In genomic region chr1:176766779-176767178, GRCh38 we compare ENCODE assay signal across 29 cellular contexts.
"Had no signal": no experiment of that assay in that cellular context is flagged by ENCODE, and none has a peak within 500 bp of the region (broad histone marks: within the 10 kb centered on the region; RNA-seq: fewer than 3 reads in every experiment).

No MANE protein-coding gene starts in this region.

- H3K27me3 Mint-ChIP-seq: stimulated activated naive B cell treated with anti-CD40 and anti-IgM and Interleukin-4, amounts not matched to agents 10 μg/mL and 1 μg/mL and 100 μg/mL, for 72 hours; stimulated activated naive CD8-positive, alpha-beta T cell treated with anti-CD3 and anti-CD28 coated beads, Interleukin-15, amount 100 ng/mL, for 72 hours; stimulated activated naive CD8-positive, alpha-beta T cell treated with anti-CD3 and anti-CD28 coated beads, Interleukin-15, Interleukin-2, amounts not matched to agents 100 ng/mL and 50 ng/mL, for 24 hours had no signal

- H3K27ac ChIP-seq: stomach, suprapubic skin, testis, thoracic aorta, thyroid gland, tibial artery, tibial nerve, transverse colon, upper lobe of left lung, upper lobe of right lung, uterus, vagina had no signal

- H3K9me3 ChIP-seq: stomach, suprapubic skin, testis, thoracic aorta, thyroid gland, tibial artery, tibial nerve, transverse colon, upper lobe of left lung, upper lobe of right lung, uterus, vagina had no signal

- H3K36me3 Mint-ChIP-seq: stimulated activated effector memory CD8-positive, alpha-beta T cell treated with anti-CD3 and anti-CD28 coated beads, Interleukin-12 subunit alpha, Interleukin-12 subunit beta, amount 100 ng/mL, for 72 hours; stimulated activated memory B cell treated with anti-CD40 and anti-IgM and Interleukin-4, amounts not matched to agents 10 μg/mL and 1 μg/mL and 100 μg/mL, for 72 hours; stimulated activated naive B cell treated with anti-CD40 and anti-IgM and Interleukin-4, amounts not matched to agents 10 μg/mL and 1 μg/mL and 100 μg/mL, for 72 hours; type B pancreatic cell had no signal

- DNase-seq: stimulated activated CD4-positive, alpha-beta T cell treated with anti-CD3 and anti-CD28 coated beads, Interleukin-2, amount 100 ng/mL, for 48 hours; stimulated activated CD4-positive, alpha-beta T cell treated with anti-CD3 and anti-CD28 coated beads, Interleukin-4, amount 100 ng/mL, for 1 hour; stimulated activated CD4-positive, alpha-beta T cell treated with anti-CD3 and anti-CD28 coated beads, Interleukin-4, amount 100 ng/mL, for 24 hours; stimulated activated CD4-positive, alpha-beta T cell treated with anti-CD3 and anti-CD28 coated beads, Interleukin-4, amount 100 ng/mL, for 4 hours; stimulated activated CD8-positive, alpha-beta memory T cell treated with anti-CD3 and anti-CD28 coated beads, Interleukin-4, amount 100 ng/mL, for 48 hours; stimulated activated naive B cell treated with anti-CD40 and anti-IgM and Interleukin-4, amounts not matched to agents 10 μg/mL and 1 μg/mL and 100 μg/mL, for 72 hours; stimulated activated naive CD4-positive, alpha-beta T cell; stimulated activated naive CD4-positive, alpha-beta T cell treated with Interleukin-2 at 50 U/mL for 16 hours; stimulated activated naive CD8-positive, alpha-beta T cell treated with anti-CD3 and anti-CD28 coated beads, Interleukin-15, amount 100 ng/mL, for 72 hours; stimulated activated naive CD8-positive, alpha-beta T cell treated with anti-CD3 and anti-CD28 coated beads, Interleukin-15, Interleukin-2, amounts not matched to agents 100 U/mL and 50 U/mL, for 24 hours; stomach; substantia nigra; testis; thyroid gland; tibial artery; transverse colon; trophoblast cell; upper lobe of left lung; upper lobe of right lung; uterus had no signal

- H3K9me3 Mint-ChIP-seq: stimulated activated effector memory CD8-positive, alpha-beta T cell treated with anti-CD3 and anti-CD28 coated beads, Interleukin-12 subunit alpha, Interleukin-12 subunit beta, amount 100 ng/mL, for 72 hours; stimulated activated memory B cell treated with anti-CD40 and anti-IgM and Interleukin-4, amounts not matched to agents 10 μg/mL and 1 μg/mL and 100 μg/mL, for 72 hours; stimulated activated naive B cell treated with anti-CD40 and anti-IgM and Interleukin-4, amounts not matched to agents 10 μg/mL and 1 μg/mL and 100 μg/mL, for 72 hours; stimulated activated naive CD8-positive, alpha-beta T cell treated with anti-CD3 and anti-CD28 coated beads, Interleukin-15, amount 100 ng/mL, for 72 hours; stimulated activated naive CD8-positive, alpha-beta T cell treated with anti-CD3 and anti-CD28 coated beads, Interleukin-15, Interleukin-2, amounts not matched to agents 100 ng/mL and 50 ng/mL, for 24 hours; type B pancreatic cell had no signal

- FAIRE-seq: urothelium cell line had no signal

- H3K4me1 ChIP-seq: stomach, suprapubic skin, testis, thyroid gland, tibial artery, tibial nerve, transverse colon, upper lobe of left lung, upper lobe of right lung, uterus, vagina had no signal

- H3K4me3 ChIP-seq: stomach, suprapubic skin, testis, thoracic aorta, thyroid gland, tibial artery, tibial nerve, transverse colon, upper lobe of left lung, upper lobe of right lung, uterus, vagina had no signal

- H3K27ac Mint-ChIP-seq: stimulated activated effector memory CD8-positive, alpha-beta T cell treated with anti-CD3 and anti-CD28 coated beads, Interleukin-12 subunit alpha, Interleukin-12 subunit beta, amount 100 ng/mL, for 72 hours; stimulated activated memory B cell treated with anti-CD40 and anti-IgM and Interleukin-4, amounts not matched to agents 10 μg/mL and 1 μg/mL and 100 μg/mL, for 72 hours; stimulated activated naive B cell treated with anti-CD40 and anti-IgM and Interleukin-4, amounts not matched to agents 10 μg/mL and 1 μg/mL and 100 μg/mL, for 72 hours; stimulated activated naive CD8-positive, alpha-beta T cell treated with anti-CD3 and anti-CD28 coated beads, Interleukin-15, amount 100 ng/mL, for 72 hours; stimulated activated naive CD8-positive, alpha-beta T cell treated with anti-CD3 and anti-CD28 coated beads, Interleukin-15, Interleukin-2, amounts not matched to agents 100 ng/mL and 50 ng/mL, for 24 hours; type B pancreatic cell had no signal

- H3K4me1 Mint-ChIP-seq: stimulated activated effector memory CD8-positive, alpha-beta T cell treated with anti-CD3 and anti-CD28 coated beads, Interleukin-12 subunit alpha, Interleukin-12 subunit beta, amount 100 ng/mL, for 72 hours; stimulated activated memory B cell treated with anti-CD40 and anti-IgM and Interleukin-4, amounts not matched to agents 10 μg/mL and 1 μg/mL and 100 μg/mL, for 72 hours; stimulated activated naive B cell treated with anti-CD40 and anti-IgM and Interleukin-4, amounts not matched to agents 10 μg/mL and 1 μg/mL and 100 μg/mL, for 72 hours; stimulated activated naive CD8-positive, alpha-beta T cell treated with anti-CD3 and anti-CD28 coated beads, Interleukin-15, amount 100 ng/mL, for 72 hours had no signal

- H3K36me3 ChIP-seq: stomach, suprapubic skin, thoracic aorta, thyroid gland, tibial artery, tibial nerve, transverse colon, upper lobe of left lung, upper lobe of right lung, uterus, vagina had no signal

- H3K27me3 ChIP-seq: stomach, suprapubic skin, testis, thyroid gland, tibial artery, tibial nerve, transverse colon, upper lobe of left lung, upper lobe of right lung, uterus, vagina had no signal

- ATAC-seq: stimulated activated effector memory CD8-positive, alpha-beta T cell treated with anti-CD3 and anti-CD28 coated beads, Interleukin-12 subunit alpha, Interleukin-12 subunit beta, amount 100 ng/mL, for 72 hours; stimulated activated memory B cell treated with anti-CD40 and anti-IgM and Interleukin-4, amounts not matched to agents 10 μg/mL and 1 μg/mL and 100 μg/mL, for 72 hours; stimulated activated naive B cell treated with anti-CD40 and anti-IgM and Interleukin-4, amounts not matched to agents 10 μg/mL and 1 μg/mL and 100 μg/mL, for 72 hours; stimulated activated naive CD8-positive, alpha-beta T cell treated with anti-CD3 and anti-CD28 coated beads, Interleukin-15, amount 100 ng/mL, for 72 hours; stimulated activated naive CD8-positive, alpha-beta T cell treated with anti-CD3 and anti-CD28 coated beads, Interleukin-15, Interleukin-2, amounts not matched to agents 100 U/mL and 50 U/mL, for 24 hours; upper lobe of right lung had no signal

- H3K4me3 Mint-ChIP-seq: stimulated activated effector memory CD8-positive, alpha-beta T cell treated with anti-CD3 and anti-CD28 coated beads, Interleukin-12 subunit alpha, Interleukin-12 subunit beta, amount 100 ng/mL, for 72 hours; stimulated activated memory B cell treated with anti-CD40 and anti-IgM and Interleukin-4, amounts not matched to agents 10 μg/mL and 1 μg/mL and 100 μg/mL, for 72 hours; stimulated activated naive B cell treated with anti-CD40 and anti-IgM and Interleukin-4, amounts not matched to agents 10 μg/mL and 1 μg/mL and 100 μg/mL, for 72 hours; stimulated activated naive CD8-positive, alpha-beta T cell treated with anti-CD3 and anti-CD28 coated beads, Interleukin-15, amount 100 ng/mL, for 72 hours; stimulated activated naive CD8-positive, alpha-beta T cell treated with anti-CD3 and anti-CD28 coated beads, Interleukin-15, Interleukin-2, amounts not matched to agents 100 ng/mL and 50 ng/mL, for 24 hours; type B pancreatic cell had no signal
